ENCODE assay signal across 11 cellular contexts in the genomic region with DNA sequence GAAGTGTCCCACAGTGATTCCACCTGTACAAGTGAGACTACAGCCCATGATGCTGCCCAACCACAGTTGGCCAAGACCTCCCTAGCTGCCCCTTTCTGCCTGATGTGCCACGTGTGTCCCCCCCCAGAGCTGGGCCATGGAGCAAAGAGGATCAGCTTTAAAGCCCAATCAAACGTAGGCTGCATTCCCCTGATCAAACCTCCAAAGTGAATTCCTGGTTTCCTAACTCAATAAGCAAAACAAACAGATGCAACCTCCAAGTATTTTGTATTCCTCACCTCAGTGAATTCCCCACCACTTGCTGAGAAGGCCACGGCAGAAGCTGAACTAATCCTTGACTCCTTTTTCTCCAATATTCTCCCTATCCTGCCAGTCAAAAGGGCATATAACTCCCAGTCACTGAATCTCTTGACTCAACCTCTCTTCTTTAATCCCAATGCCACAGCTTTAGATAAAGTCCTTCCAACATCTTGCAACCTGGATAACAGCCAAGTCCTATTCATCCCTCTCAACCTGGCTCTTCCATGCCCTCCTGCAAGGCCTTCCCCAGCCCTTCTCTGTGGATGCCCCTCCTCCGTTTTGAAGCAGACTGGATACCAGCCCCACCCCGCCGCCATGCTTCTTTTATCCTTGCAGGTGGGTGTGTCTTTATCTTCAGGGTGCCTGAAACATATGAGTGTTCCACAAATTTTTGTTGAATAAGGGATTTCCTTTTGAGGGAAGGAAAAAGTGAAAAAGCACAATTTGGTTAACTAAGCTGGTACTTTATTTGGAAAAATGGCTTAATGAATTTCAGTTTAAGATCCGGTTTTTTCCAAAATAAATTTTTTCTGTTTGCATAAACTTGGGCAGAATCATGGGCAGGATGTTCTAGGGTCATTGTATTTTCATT.
DNase-seq lines count a peak whose midpoint lies in the region; ATAC-seq and TF ChIP-seq lines count a peak whose summit lies in the region.
"Had no signal": no experiment of that assay in that cellular context is flagged by ENCODE, and none has a peak within 500 bp of the region (broad histone marks: within the 10 kb centered on the region; RNA-seq: fewer than 3 reads in every experiment).

No MANE protein-coding gene starts in this region.

- TF ChIP-seq POLR2A in breast epithelium (IDR thresholded peaks at IDR 0.05): no peak

- peaks cover 9% of the 10 kb centered on the region for H4K20me1 ChIP-seq in osteoblast (ENCODE audit: insufficient read depth, low read length)

- no peak for DNase-seq in Right ventricle myocardium inferior (ENCODE audit: missing footprints)
- DNase-seq in heart right ventricle: no peak
- peak; percentile 15 for DNase-seq in NCI-H345 treated with DMSO at 0.1 percent for 48 hours (lab: John Stamatoyannopoulos, UW; ENCODE audit: unreplicated experiment)
- no peak for DNase-seq in breast epithelium (ENCODE audit: low spot score in 2 of 2)
- DNase-seq in osteoblast (ENCODE audit: insufficient read length, low spot score, missing footprints): peak; percentile 29
- no peak for DNase-seq in globus pallidus (ENCODE audit: low spot score)
- DNase-seq: midbrain; stimulated activated CD4-positive, alpha-beta T cell treated with anti-CD3 and anti-CD28 coated beads, Interleukin-4, amount 100 ng/mL, for 24 hours had no signal

- ATAC-seq in Right ventricle myocardium inferior: peak; percentile 19
- no peak for ATAC-seq in heart right ventricle
- no peak for ATAC-seq in GM21576 (IDR thresholded peaks at IDR 0.05; ENCODE audit: unreplicated experiment)
- no peak for ATAC-seq in HG03135 (IDR thresholded peaks at IDR 0.05; ENCODE audit: unreplicated experiment)

- no peaks in the 10 kb centered on the region for H3K27me3 ChIP-seq in heart right ventricle
- H3K27me3 ChIP-seq in breast epithelium: no peaks in the 10 kb centered on the region
- no peaks in the 10 kb centered on the region for H3K27me3 ChIP-seq in osteoblast (ENCODE audit: insufficient read depth, low read length)

- WGBS in heart right ventricle, 2 donors: 77 to 78% methylated on average over 7 of the region's 7 CpGs

- intact Hi-C loops in Right ventricle myocardium inferior (cut with DNase I) (no loop called here), heart right ventricle (cut with DNase I) (loop anchor here in 4 of 10 donors (5.0 to 10.0 kb wide), 3 partner anchors 58 to 148 kb away; no protein-coding TSS in a partner anchor), breast epithelium (cut with DNase I; ENCODE audit: low total_unique reads) (no loop called here)

- H2AFZ ChIP-seq in osteoblast (ENCODE audit: low read length): no peak overlapping the region

- peaks cover 84% of the 10 kb centered on the region for H3K79me2 ChIP-seq in osteoblast (ENCODE audit: insufficient read depth, low read length)

- TF ChIP-seq CTCF in heart right ventricle (IDR thresholded peaks at IDR 0.05) (no peak), breast epithelium (IDR thresholded peaks at IDR 0.05) (no peak), osteoblast (IDR thresholded peaks at IDR 0.05; ENCODE audit: extremely low read depth, low read depth, low read length) (no peak)

- peaks cover 0 to 9% (median 0%) of the 10 kb centered on the region in 11 donors for H3K9me3 ChIP-seq in heart right ventricle
- H3K9me3 ChIP-seq in breast epithelium: no peaks in the 10 kb centered on the region
- H3K9me3 ChIP-seq in osteoblast (ENCODE audit: low read depth, low read length): no peaks in the 10 kb centered on the region

- H3K36me3 ChIP-seq in heart right ventricle (peaks cover 0 to 18% (median 0%) of the 10 kb centered on the region in 9 donors), breast epithelium (no peaks in the 10 kb centered on the region), osteoblast (ENCODE audit: insufficient read depth, low read length) (no peaks in the 10 kb centered on the region)

- H3K27ac ChIP-seq in heart right ventricle: no peak overlapping the region
- peak overlapping the region; percentile 15 to 54 for H3K27ac ChIP-seq in breast epithelium
- H3K27ac ChIP-seq in osteoblast (ENCODE audit: low read depth, low read length): no peak overlapping the region
- H3K27ac ChIP-seq: C4-2B had no signal

- H3K4me2 ChIP-seq in osteoblast (ENCODE audit: insufficient read depth, low read length): no peak overlapping the region

- H3K4me1 ChIP-seq in heart right ventricle (peaks cover 0 to 59% (median 35%) of the 10 kb centered on the region in 9 donors), breast epithelium (peaks cover 5 to 13% of the 10 kb centered on the region in 2 donors), osteoblast (ENCODE audit: insufficient read depth, low read length) (peaks cover 15% of the 10 kb centered on the region)

- no peak overlapping the region for H3K4me3 ChIP-seq in heart right ventricle
- no peak overlapping the region for H3K4me3 ChIP-seq in breast epithelium
- no peak overlapping the region for H3K4me3 ChIP-seq in osteoblast (ENCODE audit: insufficient read depth, low read length)

Comparison
In these comparisons a context has a peak if more than half of its experiments do, and no peak if none do; other contexts are left out.
1. DNase-seq: peak in NCI-H345 treated with DMSO at 0.1 percent for 48 hours (single experiment) and osteoblast (single experiment); none in Right ventricle myocardium inferior (single experiment), heart right ventricle (0 of 2), breast epithelium (0 of 2) and globus pallidus (single experiment).
2. H3K27ac ChIP-seq: peak in breast epithelium (2 of 2); none in heart right ventricle (0 of 10) and osteoblast (single experiment).